9 cellular contexts compared by ENCODE assay signal in genomic region chr1:198639581-198640235, GRCh38. TPM values are rescaled to one million over a fixed set of nuclear protein-coding genes. Genes with fewer than 3 reads are reported as not detected.
DNase-seq lines count a peak whose midpoint lies in the region; ATAC-seq, FAIRE-seq and TF ChIP-seq lines count a peak whose summit lies in the region.
"Had no signal": no experiment of that assay in that cellular context is flagged by ENCODE, and none has a peak within 500 bp of the region (broad histone marks: within the 10 kb centered on the region; RNA-seq: fewer than 3 reads in every experiment).

No MANE protein-coding gene starts in this region.

- intact Hi-C loops in GM12878 (cut with micrococcal nuclease; ENCODE audit: unreplicated experiment) = loop anchor here (5.0 kb wide), 2 partner anchors 93 to 172 kb away; no protein-coding TSS in a partner anchor

- no peak overlapping the region for H3K9ac ChIP-seq in SK-N-SH
- H3K9ac ChIP-seq in GM12878 (ENCODE audit: control insufficient read depth, insufficient read depth, low read length) = peak overlapping the region; percentile 86
- H3K9ac ChIP-seq in rectal smooth muscle tissue (ENCODE audit: low read length) = no peak overlapping the region

- TF ChIP-seq CTCF in SK-N-SH (IDR thresholded peaks at IDR 0.05) = no peak
- no peak for TF ChIP-seq CTCF in NB4 (IDR thresholded peaks at IDR 0.05; ENCODE audit: low read depth, low read length)
- no peak for TF ChIP-seq CTCF in GM12878 (IDR thresholded peaks at IDR 0.05 in 2 of 3, conservative IDR thresholded peaks at IDR 0.05 in 1 of 3; ENCODE audit: control insufficient read depth in 2 of 3, extremely low read depth in 1 of 3, insufficient read depth in 1 of 3, low read depth in 3 of 3, low read length in 3 of 3)

- peaks cover 3 to 9% of the 10 kb centered on the region in 2 experiments; a peak in 2 of 4 replicates for H3K4me1 ChIP-seq in SK-N-SH (ENCODE audit: control insufficient read depth in 1 of 2, insufficient read depth in 2 of 2, low read depth in 1 of 2, low read length in 1 of 2)
- peaks cover 12% of the 10 kb centered on the region for H3K4me1 ChIP-seq in GM12878 (ENCODE audit: control insufficient read depth, insufficient read depth, low read length)
- H3K4me1 ChIP-seq in rectal smooth muscle tissue (ENCODE audit: control insufficient read depth, insufficient read depth, low read length) = no peaks in the 10 kb centered on the region

- no peaks in the 10 kb centered on the region for H4K20me1 ChIP-seq in SK-N-SH (ENCODE audit: insufficient read depth)
- no peaks in the 10 kb centered on the region for H4K20me1 ChIP-seq in GM12878 (ENCODE audit: control insufficient read depth, insufficient read depth)

- H3K27me3 ChIP-seq in SK-N-SH (ENCODE audit: insufficient read depth) (no peaks in the 10 kb centered on the region), GM12878 (replicated peaks in 1 of 2; ENCODE audit: control insufficient read depth in 2 of 2, insufficient read depth in 2 of 2, low read length in 1 of 2) (no peaks in the 10 kb centered on the region), rectal smooth muscle tissue (ENCODE audit: control insufficient read depth, insufficient read depth, low read length) (no peaks in the 10 kb centered on the region)

- RAD21 ChIA-PET in GM12878 (lab: Charles Lee; ENCODE audit: unreplicated experiment) = interaction anchor here (1.0 to 10.8 kb wide), 15 partner anchors 10 to 46 kb away, joined by 3 to 154 read pairs (median 7); no protein-coding TSS in a partner anchor

- H3K79me2 ChIP-seq in SK-N-SH (ENCODE audit: insufficient read depth) (no peaks in the 10 kb centered on the region), GM12878 (ENCODE audit: control insufficient read depth, insufficient read depth, low read length) (peaks cover 53% of the 10 kb centered on the region)

- BruUV-seq in GM12878 (replicated peaks; lab: Mats Ljungman, UMichigan) = no TSS peak

- H3K9me3 ChIP-seq in SK-N-SH (peaks cover 6% of the 10 kb centered on the region; the same call in 1 of the 2 replicates), GM12878 (replicated peaks; ENCODE audit: control insufficient read depth, insufficient read depth, low read length) (no peaks in the 10 kb centered on the region)

- 97% methylated on average over 3 of the region's 3 CpGs for WGBS in SK-N-SH (ENCODE audit: low lambda C conversion rate)
- WGBS in GM12878 (ENCODE audit: insufficient coverage, insufficient replicate concordance, low lambda C conversion rate, missing lambda C conversion rate) = 2% methylated on average over 3 of the region's 3 CpGs

- FAIRE-seq in GM12878 (lab: Jason Lieb, UNC) = no peak

- ATAC-seq in SK-N-SH treated with all-trans-retinoic acid at 6 μM for 48 hours (no peak), GM12878 (no peak), HG03095 (IDR thresholded peaks at IDR 0.05; ENCODE audit: unreplicated experiment) (no peak)

- H3K4me2 ChIP-seq in SK-N-SH (no peak overlapping the region), GM12878 (ENCODE audit: control insufficient read depth, insufficient read depth) (peak overlapping the region; percentile 88; the same call in 1 of the 2 replicates)

- in situ Hi-C loops in GM12878 (cut with MboI) = no loop called here

- H2AFZ ChIP-seq in SK-N-SH (ENCODE audit: low read depth) (peak overlapping the region; percentile 61; the same call in 1 of the 2 replicates), GM12878 (ENCODE audit: control insufficient read depth, low read depth, low read length) (peak overlapping the region; percentile 10)

- H3K9me2 ChIP-seq in SK-N-SH = no peaks in the 10 kb centered on the region

- H3K27ac ChIP-seq in SK-N-SH (ENCODE audit: low read depth in 2 of 2, low read length in 1 of 2) (no peak overlapping the region), GM12878 (ENCODE audit: control insufficient read depth, insufficient read depth) (peak overlapping the region; percentile 68), rectal smooth muscle tissue (ENCODE audit: low read depth, low read length) (no peak overlapping the region)

- no peak for TF ChIP-seq POLR2A in NB4 (IDR thresholded peaks at IDR 0.05; ENCODE audit: extremely low read depth, insufficient read length)
- no peak for TF ChIP-seq POLR2A in GM12878 (IDR thresholded peaks at IDR 0.05; ENCODE audit: low read depth, low read length)

- H3K36me3 ChIP-seq in SK-N-SH (replicated peaks in 1 of 2; ENCODE audit: control insufficient read depth in 1 of 2, insufficient read depth in 2 of 2, low read length in 1 of 2) (no peaks in the 10 kb centered on the region), GM12878 (ENCODE audit: control insufficient read depth in 2 of 2, insufficient read depth in 2 of 2, low read length in 1 of 2) (no peaks in the 10 kb centered on the region), rectal smooth muscle tissue (ENCODE audit: control insufficient read depth, insufficient read depth, low read length) (no peaks in the 10 kb centered on the region)

- CTCF ChIA-PET in SK-N-SH (lab: Yijun Ruan, JAX) = no interaction called here
- CTCF ChIA-PET in GM12878 (lab: Yijun Ruan, JAX) = interaction anchor here (1.0 to 5.8 kb wide), 7 partner anchors 9 to 46 kb away, joined by 3 to 45 read pairs (median 6); no protein-coding TSS in a partner anchor

- DNase-seq in SK-N-SH = no peak
- no peak for DNase-seq in NB4 (ENCODE audit: low read depth)
- no peak for DNase-seq in GM12878 (ENCODE audit: low read depth, low spot score)
- no peak for DNase-seq in COLO829 (ENCODE audit: low spot score)
- DNase-seq in germinal center (ENCODE audit: low spot score) = no peak
- DNase-seq: NCI-H510A treated with DMSO at 0.1 percent for 48 hours had no signal

- H3K4me3 ChIP-seq in SK-N-SH (ENCODE audit: low read depth in 2 of 2, low read length in 1 of 2) (no peak overlapping the region), NB4 (ENCODE audit: low read depth, low read length) (peak overlapping the region; percentile 89), GM12878 (peak overlapping the region; percentile 69), rectal smooth muscle tissue (ENCODE audit: low read length) (peak overlapping the region; percentile 38)

- peaks cover 6% of the 10 kb centered on the region for H3F3A ChIP-seq in SK-N-SH (replicated peaks; ENCODE audit: insufficient read depth)

- SMC1A ChIA-PET in GM12878 (lab: Charles Lee; ENCODE audit: uncharacterized antibody, unreplicated experiment) = interaction anchor here (0.6 to 10.6 kb wide), 17 partner anchors 10 to 599 kb away, joined by 3 to 251 read pairs (median 9); no protein-coding TSS in a partner anchor

- TF ChIP-seq RAD21 in SK-N-SH (IDR thresholded peaks at IDR 0.05; ENCODE audit: low read length) (no peak), GM12878 (IDR thresholded peaks at IDR 0.05; ENCODE audit: insufficient read depth, low read depth, low read length) (no peak)

- TF ChIP-seq EP300 in SK-N-SH (IDR thresholded peaks at IDR 0.05; ENCODE audit: borderline replicate concordance in 1 of 2, low read depth in 1 of 2, low read length in 1 of 2) (no peak), GM12878 (IDR thresholded peaks at IDR 0.05; ENCODE audit: borderline replicate concordance in 1 of 2, control insufficient read depth in 1 of 2, low read depth in 2 of 2, low read length in 2 of 2) (no peak)

- POLR2A ChIA-PET in SK-N-SH (lab: Yijun Ruan, JAX) = no interaction called here
- POLR2A ChIA-PET in GM12878 (lab: Charles Lee) = interaction anchor here (1.4 to 8.5 kb wide), 3 partner anchors 11 to 42 kb away, joined by 6 to 106 read pairs (median 11); no protein-coding TSS in a partner anchor

TF ChIP-seq in SK-N-SH, 30 proteins besides CTCF, POLR2A, EP300 and RAD21 (continues in another document):
- TF ChIP-seq, protein P1, sequence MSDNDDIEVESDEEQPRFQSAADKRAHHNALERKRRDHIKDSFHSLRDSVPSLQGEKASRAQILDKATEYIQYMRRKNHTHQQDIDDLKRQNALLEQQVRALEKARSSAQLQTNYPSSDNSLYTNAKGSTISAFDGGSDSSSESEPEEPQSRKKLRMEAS (IDR thresholded peaks at IDR 0.05; ENCODE audit: low read depth) = no peak
- no peak for TF ChIP-seq JUND (IDR thresholded peaks at IDR 0.05)

TF ChIP-seq in SK-N-SH treated with all-trans-retinoic acid at 6 μM for 48 hours, 23 proteins besides CTCF, POLR2A, EP300 and RAD21 (continues in another document):
- no peak for TF ChIP-seq TCF4 (CRISPR knock-in tag; IDR thresholded peaks at IDR 0.05; ENCODE audit: borderline replicate concordance)
- no peak for TF ChIP-seq ZFP3 (CRISPR knock-in tag; IDR thresholded peaks at IDR 0.05)

TF ChIP-seq in GM12878, 131 proteins besides CTCF, POLR2A, EP300 and RAD21 (continues in another document):
- no peak for TF ChIP-seq IKZF2 (IDR thresholded peaks at IDR 0.05)
- TF ChIP-seq YBX1 (IDR thresholded peaks at IDR 0.05) = no peak

RNA-seq across cellular contexts. Expression of gene PTPRC, which starts 0.9 kb away (rescaled TPM):
- polyA plus RNA-seq in SK-N-SH (2012; rRNA removed) = 0.03 and 0.11 TPM in 2 replicates
- polyA plus RNA-seq in SK-N-SH (2012; cell fraction: cytosol; rRNA removed) = 0.05 and 0.06 TPM in 2 replicates
- polyA plus RNA-seq in SK-N-SH (2012; cell fraction: nucleus; rRNA removed) = 0.10 TPM in 1 of 2 replicates, not detected in the other
- 586 and 675 TPM in 2 replicates for total RNA-seq in GM12878 (2013; cell fraction: nucleolus; rRNA removed)
- 117 and 136 TPM in 2 replicates for total RNA-seq in GM12878 (2014; rRNA removed)
- total RNA-seq in GM12878 (2014; rRNA removed; fragmentation: Illumina TruSeq; extraction: Trizol) = 167 and 171 TPM in 2 replicates
- 154 and 157 TPM in 2 replicates for total RNA-seq in GM12878 (2021)
- 57.1 TPM for polyA plus RNA-seq in GM12878 (2011; ENCODE audit: low read depth)
- 171 and 221 TPM in 2 replicates for polyA plus RNA-seq in GM12878 (2011; rRNA removed)
- 125 and 161 TPM in 2 replicates for polyA plus RNA-seq in GM12878 (2011; cell fraction: cytosol; rRNA removed)
- 106 and 128 TPM in 2 replicates for polyA plus RNA-seq in GM12878 (2011; cell fraction: nucleus; rRNA removed)
- 67.1 and 78.4 TPM in 2 replicates for polyA plus RNA-seq in GM12878 (2012)
- 156 and 163 TPM in 2 replicates for polyA plus RNA-seq in GM12878 (2014; fragmentation: Illumina TruSeq; extraction: Trizol)
- 10 to 100 TPM; 72.9 to 73.6 TPM for polyA plus RNA-seq in GM12878 (2014; fragmentation: Nextera tagmentation; extraction: Ambion mirVana)
- polyA plus RNA-seq in GM12878 (2014; rRNA removed) = 75.1 and 80.9 TPM in 2 replicates
- 100 to 1,000 TPM; 117 to 119 TPM for polyA plus RNA-seq in GM12878 (2016; fragmentation: Nextera tagmentation; extraction: Ambion mirVana)
- 240 and 280 TPM in 2 replicates for polyA minus RNA-seq in GM12878 (2011; rRNA and poly(A)+ RNA removed)
- 70.3 and 72.0 TPM in 2 replicates for polyA minus RNA-seq in GM12878 (2011; cell fraction: cytosol; rRNA and poly(A)+ RNA removed)
- 150 and 243 TPM in 2 replicates for polyA minus RNA-seq in GM12878 (2011; cell fraction: nucleus; rRNA and poly(A)+ RNA removed)

Comparison
In these comparisons a context has a peak if more than half of its experiments do, and no peak if none do; other contexts are left out.
1. H3K4me3 ChIP-seq: peak in NB4 (single experiment), GM12878 (single experiment) and rectal smooth muscle tissue (single experiment); none in SK-N-SH (0 of 2).
2. RNA of gene PTPRC, which starts 0.9 kb away (polyA plus RNA-seq): 57.1 to 221 TPM in GM12878; 0.03 to 0.11 TPM in SK-N-SH; every median in the first group is over 10 times any median in the second.